Comparison of ENCODE assay signal across 9 cellular contexts in genomic region chr4:152369903-152370296, GRCh38.
DNase-seq lines count a peak whose midpoint lies in the region; ATAC-seq, FAIRE-seq and TF ChIP-seq lines count a peak whose summit lies in the region.
"Had no signal": no experiment of that assay in that cellular context is flagged by ENCODE, and none has a peak within 500 bp of the region (broad histone marks: within the 10 kb centered on the region; RNA-seq: fewer than 3 reads in every experiment).

No MANE protein-coding gene starts in this region.

- TF ChIP-seq CTCF in SK-N-SH (IDR thresholded peaks at IDR 0.05), result peak; percentile 61

- H3K36me3 ChIP-seq in SK-N-SH (replicated peaks in 1 of 2; ENCODE audit: control insufficient read depth in 1 of 2, insufficient read depth in 2 of 2, low read length in 1 of 2), result peaks cover 0 to 3% of the 10 kb centered on the region in 2 experiments

- TF ChIP-seq EP300 in SK-N-SH (IDR thresholded peaks at IDR 0.05; ENCODE audit: borderline replicate concordance in 1 of 2, low read depth in 1 of 2, low read length in 1 of 2), result no peak

- POLR2A ChIA-PET in SK-N-SH (lab: Yijun Ruan, JAX), result no interaction called here
- POLR2A ChIA-PET in activated CD4-positive, alpha-beta memory T cell treated with anti-CD3 and anti-CD28 coated beads for 36 hours (lab: Charles Lee), result no interaction called here

- 95% methylated on average over 1 of the region's 1 CpG for WGBS in SK-N-SH (ENCODE audit: low lambda C conversion rate)

- no peak overlapping the region for H3K9ac ChIP-seq in SK-N-SH

- DNase-seq in ELR (ENCODE audit: low read depth) (peak; percentile 18), SK-N-SH (no peak), frontal cortex (ENCODE audit: low spot score in 2 of 2) (no peak), NK-92 (lab: John Stamatoyannopoulos, UW; ENCODE audit: unreplicated experiment) (no peak), GM12891 (ENCODE audit: insufficient read length, low spot score) (no peak)
- DNase-seq in activated CD4-positive, alpha-beta memory T cell treated with anti-CD3 and anti-CD28 coated beads for 36 hours, result no peak
- DNase-seq: stimulated activated CD4-positive, alpha-beta T cell treated with anti-CD3 and anti-CD28 coated beads, Interleukin-1b, Interleukin-23, amount 100 ng/mL, for 48 hours had no signal

- H3K4me3 ChIP-seq in SK-N-SH (ENCODE audit: low read depth in 2 of 2, low read length in 1 of 2), result no peak overlapping the region

- peaks cover 11% of the 10 kb centered on the region for H3K36me3 Mint-ChIP-seq in activated CD4-positive, alpha-beta memory T cell treated with anti-CD3 and anti-CD28 coated beads for 36 hours

- no peaks in the 10 kb centered on the region for H3F3A ChIP-seq in SK-N-SH (replicated peaks; ENCODE audit: insufficient read depth)

- H3K4me3 Mint-ChIP-seq in activated CD4-positive, alpha-beta memory T cell treated with anti-CD3 and anti-CD28 coated beads for 36 hours, result no peak overlapping the region

- peaks cover 15% of the 10 kb centered on the region; the same call in 1 of the 2 replicates for H3K79me2 ChIP-seq in SK-N-SH (ENCODE audit: insufficient read depth)

- no peaks in the 10 kb centered on the region; a peak in 1 of 4 replicates for H3K4me1 ChIP-seq in SK-N-SH (ENCODE audit: control insufficient read depth in 1 of 2, insufficient read depth in 2 of 2, low read depth in 1 of 2, low read length in 1 of 2)

- H3K9me2 ChIP-seq in SK-N-SH, result no peaks in the 10 kb centered on the region

- H3K9me3 Mint-ChIP-seq in activated CD4-positive, alpha-beta memory T cell treated with anti-CD3 and anti-CD28 coated beads for 36 hours, result peaks cover 6% of the 10 kb centered on the region

- no peaks in the 10 kb centered on the region for H3K27me3 ChIP-seq in SK-N-SH (ENCODE audit: insufficient read depth)

- no peak overlapping the region for H3K27ac ChIP-seq in SK-N-SH (ENCODE audit: low read depth in 2 of 2, low read length in 1 of 2)

- intact Hi-C loops in activated CD4-positive, alpha-beta memory T cell treated with anti-CD3 and anti-CD28 coated beads for 36 hours (cut with micrococcal nuclease), result loop anchor here (5.0 to 10.0 kb wide), 2 partner anchors 268 to 485 kb away; no protein-coding TSS in a partner anchor

- peak; percentile 95 for FAIRE-seq in A204.1 (lab: Jason Lieb, UNC)
- peak; percentile 70 for FAIRE-seq in frontal cortex (lab: Jason Lieb, UNC)
- FAIRE-seq in GM12891 (lab: Jason Lieb, UNC), result no peak

- no peak overlapping the region for H3K27ac Mint-ChIP-seq in activated CD4-positive, alpha-beta memory T cell treated with anti-CD3 and anti-CD28 coated beads for 36 hours

- ATAC-seq in HG03565 (IDR thresholded peaks at IDR 0.05; ENCODE audit: unreplicated experiment), result no peak

- CTCF ChIA-PET in SK-N-SH (lab: Yijun Ruan, JAX), result interaction anchor here (0.6 to 2.0 kb wide), 14 partner anchors 9 to 1266 kb away, joined by 3 to 10 read pairs (median 3); no protein-coding TSS in a partner anchor
- CTCF ChIA-PET in activated CD4-positive, alpha-beta memory T cell treated with anti-CD3 and anti-CD28 coated beads for 36 hours (lab: Charles Lee), result interaction anchor here (0.9 to 1.0 kb wide), 2 partner anchors 9 to 56 kb away, joined by 3 read pairs; no protein-coding TSS in a partner anchor

- TF ChIP-seq RAD21 in SK-N-SH (IDR thresholded peaks at IDR 0.05; ENCODE audit: low read length), result peak; percentile 62

- H3K27me3 Mint-ChIP-seq in activated CD4-positive, alpha-beta memory T cell treated with anti-CD3 and anti-CD28 coated beads for 36 hours, result no peaks in the 10 kb centered on the region

- no peak overlapping the region for H2AFZ ChIP-seq in SK-N-SH (ENCODE audit: low read depth)

- TF ChIP-seq POLR2A in GM12891 (IDR thresholded peaks at IDR 0.05; ENCODE audit: low read depth, low read length), result no peak

- no peak overlapping the region for H3K4me2 ChIP-seq in SK-N-SH

- H4K20me1 ChIP-seq in SK-N-SH (ENCODE audit: insufficient read depth), result no peaks in the 10 kb centered on the region

- H3K4me1 Mint-ChIP-seq in activated CD4-positive, alpha-beta memory T cell treated with anti-CD3 and anti-CD28 coated beads for 36 hours (ENCODE audit: low read depth), result peaks cover 29% of the 10 kb centered on the region

- no peaks in the 10 kb centered on the region; the same call in 1 of the 2 replicates for H3K9me3 ChIP-seq in SK-N-SH

TF ChIP-seq in SK-N-SH, 30 proteins besides CTCF, POLR2A, EP300 and RAD21 (continues in another document):
- TF ChIP-seq MXI1 (IDR thresholded peaks at IDR 0.05; ENCODE audit: low read depth, low read length) (no peak), TAF1 (IDR thresholded peaks at IDR 0.05; ENCODE audit: borderline replicate concordance, low read depth, low read length) (no peak), RCOR1 (IDR thresholded peaks at IDR 0.05; ENCODE audit: low read length) (no peak), SMC3 (IDR thresholded peaks at IDR 0.05; ENCODE audit: low read depth, low read length) (no peak), YY1 (IDR thresholded peaks at IDR 0.05; ENCODE audit: low read depth) (no peak), RFX5 (IDR thresholded peaks at IDR 0.05; ENCODE audit: low read length) (no peak), POLR2AphosphoS5 (IDR thresholded peaks at IDR 0.05; ENCODE audit: low read depth, low read length) (no peak), PBX3 (IDR thresholded peaks at IDR 0.05) (no peak), ELF1 (IDR thresholded peaks at IDR 0.05) (no peak), USF1 (IDR thresholded peaks at IDR 0.05; ENCODE audit: borderline replicate concordance, low read depth) (no peak)

TF ChIP-seq in GM12891, 5 proteins besides CTCF, POLR2A, EP300 and RAD21:
- no peak for TF ChIP-seq POLR2AphosphoS5 (IDR thresholded peaks at IDR 0.05; ENCODE audit: low read depth, low read length)
- TF ChIP-seq SPI1 (IDR thresholded peaks at IDR 0.05; ENCODE audit: low read depth, low read length), result no peak
- TF ChIP-seq TAF1 (IDR thresholded peaks at IDR 0.05; ENCODE audit: low read depth, low read length), result no peak
- TF ChIP-seq POU2F2 (IDR thresholded peaks at IDR 0.05; ENCODE audit: low read depth, low read length), result no peak
- TF ChIP-seq PAX5 (IDR thresholded peaks at IDR 0.05; ENCODE audit: insufficient read depth, low read length, severe bottlenecking), result no peak
